Comparison of ENCODE assay signal across 16 cellular contexts in the genomic region with DNA sequence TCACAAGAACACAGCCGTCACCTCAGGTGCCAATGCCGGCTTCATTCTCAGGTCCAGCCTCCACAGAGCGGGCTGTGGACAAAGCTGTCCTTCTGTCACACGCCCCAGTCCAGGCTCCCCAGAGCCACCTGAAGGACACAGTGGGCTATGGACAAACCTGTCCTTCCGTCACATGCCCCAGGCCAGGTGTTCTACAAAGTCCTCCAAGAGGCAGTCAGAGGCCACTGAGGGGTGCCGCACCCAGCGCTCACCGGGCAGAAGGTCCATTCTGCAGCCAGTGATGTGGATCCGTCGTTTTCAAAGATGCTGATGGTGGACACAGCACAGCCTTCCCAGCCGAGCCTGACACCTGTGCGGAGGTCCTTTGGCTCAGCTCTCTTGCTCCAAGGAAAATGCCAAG.
"Had no signal": no experiment of that assay in that cellular context is flagged by ENCODE, and none has a peak within 500 bp of the region (broad histone marks: within the 10 kb centered on the region; RNA-seq: fewer than 3 reads in every experiment).

No MANE protein-coding gene starts in this region.

- H3K9me3 Mint-ChIP-seq: activated T-helper 1 cell treated with anti-CD3 and anti-CD28 coated beads, Interleukin-12 subunit alpha, Interleukin-12 subunit beta, Interleukin-2, Interleukin-4 antibody, amounts not matched to agents 30 ng/mL and 10 ng/mL and 1 ng/mL, durations not matched to agents 14 hours and 24 hours and 36 hours had no signal

- H3K27me3 ChIP-seq: cardiac muscle cell, esophagus muscularis mucosa, hepatocyte, right lobe of liver, uterus had no signal

- H2AFZ ChIP-seq: hepatocyte had no signal

- H3K36me3 ChIP-seq: cardiac muscle cell, esophagus muscularis mucosa, right lobe of liver, thoracic aorta, uterus had no signal

- H3K9me3 ChIP-seq: psoas muscle, right lobe of liver, thoracic aorta, uterus had no signal

- ATAC-seq: psoas muscle; stimulated activated naive CD8-positive, alpha-beta T cell treated with anti-CD3 and anti-CD28 coated beads, Interleukin-15, amount 100 ng/mL, for 72 hours had no signal

- H3K79me2 ChIP-seq: hepatocyte had no signal

- H3K4me2 ChIP-seq: hepatocyte had no signal

- H3K4me3 Mint-ChIP-seq: activated T-helper 1 cell treated with anti-CD3 and anti-CD28 coated beads, Interleukin-12 subunit alpha, Interleukin-12 subunit beta, Interleukin-2, Interleukin-4 antibody, amounts not matched to agents 30 ng/mL and 10 ng/mL and 1 ng/mL, durations not matched to agents 14 hours and 24 hours and 36 hours; nephron; stimulated activated naive CD8-positive, alpha-beta T cell treated with anti-CD3 and anti-CD28 coated beads, Interleukin-15, amount 100 ng/mL, for 72 hours had no signal

- H3K27ac Mint-ChIP-seq: activated T-helper 1 cell treated with anti-CD3 and anti-CD28 coated beads, Interleukin-12 subunit alpha, Interleukin-12 subunit beta, Interleukin-2, Interleukin-4 antibody, amounts not matched to agents 30 ng/mL and 10 ng/mL and 1 ng/mL, durations not matched to agents 14 hours and 24 hours and 36 hours had no signal

- H3K4me3 ChIP-seq: cardiac muscle cell, esophagus muscularis mucosa, hepatocyte, psoas muscle, right lobe of liver, thoracic aorta, uterus had no signal

- H3K27ac ChIP-seq: cardiac muscle cell, esophagus muscularis mucosa, hepatocyte, psoas muscle, right lobe of liver, thoracic aorta, uterus, VCaP had no signal

- H3K4me1 ChIP-seq: psoas muscle had no signal

- DNase-seq: activated CD4-positive, alpha-beta T cell treated with anti-CD3 and anti-CD28 coated beads, Interleukin-2, amount 50 U/mL, for 48 hours; activated naive CD4-positive, alpha-beta T cell treated with anti-CD3 and anti-CD28 coated beads, Interleukin-2, amount 50 U/mL, for 16 hours; kidney glomerular epithelial cell; mesenchymal stem cell; stimulated activated CD4-positive, alpha-beta T cell treated with anti-CD3 and anti-CD28 coated beads, Interleukin-1b, Interleukin-23, amount 100 ng/mL, for 48 hours; stimulated activated naive CD8-positive, alpha-beta T cell treated with anti-CD3 and anti-CD28 coated beads, Interleukin-15, amount 100 ng/mL, for 72 hours; uterus had no signal
